29 cellular contexts compared by ENCODE assay signal in genomic region chr10:114256822-114257221, GRCh38. TPM values are rescaled to one million over a fixed set of nuclear protein-coding genes. Genes with fewer than 3 reads are reported as not detected.
"Had no signal": no experiment of that assay in that cellular context is flagged by ENCODE, and none has a peak within 500 bp of the region (broad histone marks: within the 10 kb centered on the region; RNA-seq: fewer than 3 reads in every experiment).

No MANE protein-coding gene starts in this region.

- H3K79me2 ChIP-seq: hepatocyte had no signal

- H3K27ac Mint-ChIP-seq: activated naive CD8-positive, alpha-beta T cell; T-helper 1 cell treated with Interleukin-12 subunit alpha and Interleukin-12 subunit beta and Interleukin-4 antibody, amounts not matched to agents 30 μg/mL and 1 μg/mL, for 36 hours had no signal

- H3K27me3 ChIP-seq: body of pancreas, esophagus muscularis mucosa, hepatocyte, tibial artery, uterus had no signal

- DNase-seq: activated CD4-positive, alpha-beta T cell treated with anti-CD3 and anti-CD28 coated beads, Interleukin-2, amount 50 U/mL, for 1 hour; activated CD8-positive, alpha-beta memory T cell treated with anti-CD3 and anti-CD28 coated beads for 24 hours; activated CD8-positive, alpha-beta memory T cell treated with anti-CD3 and anti-CD28 coated beads, Interleukin-2, amount 50 U/mL, for 48 hours; activated effector memory CD4-positive, alpha-beta T cell treated with anti-CD3 and anti-CD28 coated beads, Interleukin-2, amount 50 U/mL, for 16 hours; activated T-cell treated with anti-CD3 and anti-CD28 coated beads, Interleukin-2, amount 50 U/mL, for 48 hours; amygdala; body of pancreas; dermis blood vessel endothelial cell; effector memory CD4-positive, alpha-beta T cell; foreskin fibroblast; left cardiac atrium; occipital lobe; stimulated activated CD4-positive, alpha-beta T cell treated with anti-CD3 and anti-CD28 coated beads, Interleukin-12 subunit alpha, Interleukin-12 subunit beta, amount 100 ng/mL, for 4 hours; stimulated activated CD4-positive, alpha-beta T cell treated with anti-CD3 and anti-CD28 coated beads, Interleukin-1b, Interleukin-23, amount 100 ng/mL, for 48 hours; stimulated activated CD8-positive, alpha-beta memory T cell treated with anti-CD3 and anti-CD28 coated beads, Interleukin-4, amount 100 ng/mL, for 48 hours; stimulated activated naive CD4-positive, alpha-beta T cell treated with Interleukin-2 at 50 U/mL for 16 hours; substantia nigra; uterus had no signal

- H3K9me3 ChIP-seq: body of pancreas, esophagus muscularis mucosa, tibial artery, uterus had no signal

- ATAC-seq: activated CD4-positive, CD25-positive, alpha-beta regulatory T cell treated with anti-CD3 and anti-CD28 coated beads, Interleukin-2, amount 50 U/mL, for 24 hours; body of pancreas had no signal

- H2AFZ ChIP-seq: hepatocyte had no signal

- H3K27ac ChIP-seq: body of pancreas, esophagus muscularis mucosa, tibial artery had no signal

- H3K36me3 ChIP-seq: esophagus muscularis mucosa, tibial artery, uterus had no signal

- H3K4me3 Mint-ChIP-seq: activated naive CD8-positive, alpha-beta T cell; T-helper 1 cell treated with Interleukin-12 subunit alpha and Interleukin-12 subunit beta and Interleukin-4 antibody, amounts not matched to agents 30 μg/mL and 1 μg/mL, for 36 hours had no signal

- H3K4me1 ChIP-seq: body of pancreas had no signal

- H3K4me3 ChIP-seq: body of pancreas, esophagus muscularis mucosa, hepatocyte, tibial artery, uterus had no signal

- H3K4me2 ChIP-seq: hepatocyte had no signal

- H3K36me3 Mint-ChIP-seq: activated naive CD8-positive, alpha-beta T cell had no signal

RNA-seq across cellular contexts. Expression of gene VWA2, which starts 17.8 kb away (rescaled TPM):
- total RNA-seq: cardiac septum, dermis blood vessel endothelial cell, endothelial cell of umbilical vein, glomerular endothelial cell, posterior vena cava had no signal
- polyA plus RNA-seq: endothelial cell of umbilical vein, neural cell had no signal
